In the genomic region with DNA sequence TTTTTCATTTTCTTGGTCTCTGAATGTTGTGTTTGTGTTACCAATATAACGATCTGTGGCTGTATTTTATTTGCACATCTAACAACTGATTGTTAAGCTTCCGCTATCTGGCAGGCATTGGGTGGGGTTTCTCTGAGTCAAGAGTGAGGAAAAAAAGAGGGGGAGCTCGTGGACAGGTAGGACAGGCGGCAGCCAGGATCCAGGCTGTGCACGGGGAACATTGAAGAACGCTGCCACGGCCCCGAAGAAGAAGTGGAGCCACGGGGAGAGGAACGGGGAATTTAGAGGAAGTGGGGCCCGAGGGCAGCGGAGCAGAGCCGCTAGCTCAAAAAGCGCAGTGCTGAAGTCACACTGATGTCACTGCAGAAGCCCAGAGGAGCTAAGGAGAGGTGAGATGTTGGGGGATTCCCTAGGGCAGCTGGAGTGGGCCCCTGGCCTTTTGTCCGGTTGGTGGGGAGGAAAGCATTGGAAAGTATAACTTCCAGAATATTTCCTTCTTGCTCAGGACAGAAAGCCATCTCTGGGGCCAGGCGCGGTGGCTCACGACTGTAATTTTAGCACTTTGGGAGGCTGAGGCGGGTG, we compare ENCODE assay signal across 8 cellular contexts. TPM values are rescaled to one million over a fixed set of nuclear protein-coding genes. Genes with fewer than 3 reads are reported as not detected.
DNase-seq lines count a peak whose midpoint lies in the region; ATAC-seq, FAIRE-seq and TF ChIP-seq lines count a peak whose summit lies in the region.

No MANE protein-coding gene starts in this region.

- H3K4me3 ChIP-seq in ascending aorta (peak overlapping the region; percentile 43 to 59), HepG2 (replicated peaks in 1 of 3; ENCODE audit: insufficient read depth in 1 of 3, low read depth in 2 of 3, low read length in 3 of 3) (peak overlapping the region; percentile 42 to 71 (median 61))

- peak overlapping the region; percentile 4 to 34 for H3K27ac ChIP-seq in ascending aorta
- no peak overlapping the region for H3K27ac ChIP-seq in HepG2 (ENCODE audit: extremely low read length, insufficient read depth, low read length)

- no peak for TF ChIP-seq RAD21 in HepG2 (CRISPR knock-in tag; IDR thresholded peaks at IDR 0.05)

- no peaks in the 10 kb centered on the region for H3K27me3 ChIP-seq in ascending aorta
- peaks cover 5 to 65% of the 10 kb centered on the region in 2 experiments; a peak in 4 of 5 replicates for H3K27me3 ChIP-seq in HepG2 (ENCODE audit: control insufficient read depth in 1 of 2, insufficient read depth in 2 of 2, low read length in 2 of 2)

- no peaks in the 10 kb centered on the region for H3K4me1 ChIP-seq in ascending aorta
- H3K4me1 ChIP-seq in HepG2 (ENCODE audit: insufficient read depth, low read length): peaks cover 14% of the 10 kb centered on the region

- POLR2A ChIA-PET in HepG2 (lab: Yijun Ruan, JAX): interaction anchor here (0.9 to 2.2 kb wide), 10 partner anchors 10 to 337 kb away, joined by 3 to 11 read pairs (median 4); no protein-coding TSS in a partner anchor

- CTCF ChIA-PET in HepG2 (lab: Yijun Ruan, JAX; ENCODE audit: low intra/inter-chr PET ratio, low total read pairs): interaction anchor here (0.8 to 2.0 kb wide), 3 partner anchors 14 to 302 kb away, joined by 3 to 14 read pairs (median 4); no protein-coding TSS in a partner anchor

- no peaks in the 10 kb centered on the region for H4K20me1 ChIP-seq in HepG2 (ENCODE audit: insufficient read depth, low read length)

- no peaks in the 10 kb centered on the region for H3K9me3 ChIP-seq in ascending aorta
- H3K9me3 ChIP-seq in HepG2 (ENCODE audit: low read length): no peaks in the 10 kb centered on the region

- WGBS in HepG2 (ENCODE audit: low lambda C conversion rate): 27% methylated on average over 19 of the region's 19 CpGs

- BruUV-seq in HepG2 (replicated peaks; lab: Mats Ljungman, UMichigan): no TSS peak

- ATAC-seq in HG03097 (IDR thresholded peaks at IDR 0.05; ENCODE audit: low FRiP score, unreplicated experiment) (peak; percentile 55), HepG2 (peak; percentile 36)

- in situ Hi-C loops in HepG2 (cut with HindIII; ENCODE audit: extremely low pct_ligation_motif_present, low pct_unique_long_range_greater_than_20kb): no loop called here

- H3K79me2 ChIP-seq in HepG2 (ENCODE audit: insufficient read depth, low read length): no peaks in the 10 kb centered on the region

- no peak for TF ChIP-seq EP300 in HepG2 (IDR thresholded peaks at IDR 0.05; ENCODE audit: low read depth in 2 of 2, low read length in 2 of 2)
- no peak for TF ChIP-seq EP300 in HepG2 (CRISPR knock-in tag; IDR thresholded peaks at IDR 0.05; ENCODE audit: borderline replicate concordance)

- TF ChIP-seq CTCF in ascending aorta (IDR thresholded peaks at IDR 0.05) (no peak), HepG2 (CRISPR knock-in tag; IDR thresholded peaks at IDR 0.05) (0 out of 2 replicates have a peak, but pooled peaks have one; percentile 23)

- peak overlapping the region; percentile 41; the same call in 1 of the 2 replicates for H3K9ac ChIP-seq in HepG2 (ENCODE audit: insufficient read depth, low read depth, low read length)

- no peak for FAIRE-seq in HepG2 (lab: Jason Lieb, UNC)

- TF ChIP-seq POLR2A in HepG2 (IDR thresholded peaks at IDR 0.05; ENCODE audit: insufficient read depth in 1 of 2, low read depth in 2 of 2, low read length in 2 of 2): no peak

- peak overlapping the region; percentile 87 for H3K4me2 ChIP-seq in HepG2 (ENCODE audit: low read depth, low read length)

- H3K36me3 ChIP-seq in ascending aorta: no peaks in the 10 kb centered on the region
- H3K36me3 ChIP-seq in HepG2 (replicated peaks in 1 of 2; ENCODE audit: control insufficient read depth in 1 of 2, insufficient read depth in 2 of 2, low read length in 2 of 2): no peaks in the 10 kb centered on the region

- intact Hi-C loops in ascending aorta (cut with DNase I) (loop anchor here (1.0 to 5.0 kb wide), 4 partner anchors 14 to 310 kb away; partner anchors contain the start of gene DTNB), HepG2 (cut with micrococcal nuclease; ENCODE audit: unreplicated experiment) (loop anchor here (2.0 kb wide), 1 partner anchor 14 kb away; no protein-coding TSS in a partner anchor)

- DNase-seq in NCI-H748 (lab: John Stamatoyannopoulos, UW; ENCODE audit: unreplicated experiment) (peak; percentile 51), NCI-H748 treated with DMSO at 0.1 percent for 48 hours (lab: John Stamatoyannopoulos, UW) (no peak), SKM-1 treated with dmso at 0.1 percent for 144 hours (lab: John Stamatoyannopoulos, UW; ENCODE audit: unreplicated experiment) (peak; percentile 63), ascending aorta (ENCODE audit: low spot score in 2 of 2) (no peak), HepG2 (ENCODE audit: low spot score) (no peak), GOT3 (lab: John Stamatoyannopoulos, UW) (no peak)
- DNase-seq in stimulated activated CD8-positive, alpha-beta memory T cell treated with anti-CD3 and anti-CD28 coated beads, Interleukin-4, amount 100 ng/mL, for 24 hours (ENCODE audit: low read depth): peak; percentile 46

- H2AFZ ChIP-seq in HepG2 (ENCODE audit: low read length): peak overlapping the region; percentile 92

TF ChIP-seq in HepG2, 621 proteins besides CTCF, POLR2A, EP300 and RAD21 (continues in another document):
- TF ChIP-seq ZNF670 (CRISPR knock-in tag; IDR thresholded peaks at IDR 0.05; ENCODE audit: borderline replicate concordance) (no peak), ZNF646 (CRISPR knock-in tag; IDR thresholded peaks at IDR 0.05) (no peak), ZNF441 (CRISPR knock-in tag; IDR thresholded peaks at IDR 0.05; ENCODE audit: borderline replicate concordance) (no peak), ZNF354B (CRISPR knock-in tag; IDR thresholded peaks at IDR 0.05) (no peak)

RNA-seq across cellular contexts. Expression of gene DNMT3A, which starts 20.9 kb away (rescaled TPM):
- total RNA-seq in ascending aorta (33.6 TPM), HepG2 (2016; rRNA removed; fragmentation: Illumina TruSeq; extraction: Trizol) (29.1 and 39.4 TPM in 2 replicates)
- 5.8 and 6.2 TPM in 2 replicates for total RNA-seq in HepG2 (2016; cell fraction: cytosol; rRNA removed; fragmentation: Illumina TruSeq; extraction: Trizol; ENCODE audit: low read depth)
- total RNA-seq in HepG2 (2016; cell fraction: insoluble cytoplasmic fraction; rRNA removed; fragmentation: Illumina TruSeq; extraction: Trizol): 31.7 and 35.2 TPM in 2 replicates
- total RNA-seq in HepG2 (2016; cell fraction: membrane; rRNA removed; fragmentation: Illumina TruSeq; extraction: Trizol): 15.9 and 18.0 TPM in 2 replicates
- total RNA-seq in HepG2 (2016; cell fraction: nucleus; rRNA removed; fragmentation: Illumina TruSeq; extraction: Trizol): 35.9 and 36.0 TPM in 2 replicates
- 14.7 and 16.4 TPM in 2 replicates for polyA plus RNA-seq in HepG2 (2011; rRNA removed)
- polyA plus RNA-seq in HepG2 (2011; cell fraction: cytosol; rRNA removed): 10.1 and 10.9 TPM in 2 replicates
- polyA plus RNA-seq in HepG2 (2011; cell fraction: nucleus; rRNA removed): 45.7 and 53.5 TPM in 2 replicates
- 25.9 and 28.5 TPM in 2 replicates for polyA plus RNA-seq in HepG2 (2012)
- polyA plus RNA-seq in HepG2 (2016; cell fraction: cytosol; fragmentation: Illumina TruSeq; extraction: Trizol; ENCODE audit: low read depth): 4.3 and 5.0 TPM in 2 replicates
- 43.9 and 48.4 TPM in 2 replicates for polyA plus RNA-seq in HepG2 (2016; cell fraction: insoluble cytoplasmic fraction; fragmentation: Illumina TruSeq; extraction: Trizol; ENCODE audit: low read depth)
- 10.6 and 11.7 TPM in 2 replicates for polyA plus RNA-seq in HepG2 (2016; cell fraction: membrane; fragmentation: Illumina TruSeq; extraction: Trizol; ENCODE audit: low read depth)
- polyA plus RNA-seq in HepG2 (2016; cell fraction: nucleus; fragmentation: Illumina TruSeq; extraction: Trizol; ENCODE audit: insufficient read depth, low read depth): 105 and 111 TPM in 2 replicates
- polyA minus RNA-seq in HepG2 (2011; rRNA and poly(A)+ RNA removed; ENCODE audit: low replicate concordance): 11.0 and 59.1 TPM in 2 replicates
- 17.0 and 17.9 TPM in 2 replicates for polyA minus RNA-seq in HepG2 (2011; cell fraction: cytosol; rRNA and poly(A)+ RNA removed)
- polyA minus RNA-seq in HepG2 (2011; cell fraction: nucleus; rRNA and poly(A)+ RNA removed): 33.1 and 38.8 TPM in 2 replicates

Comparison
In these comparisons a context has a peak if more than half of its experiments do, and no peak if none do; other contexts are left out.
1. DNase-seq: peak in NCI-H748 (single experiment), SKM-1 treated with dmso at 0.1 percent for 144 hours (single experiment) and stimulated activated CD8-positive, alpha-beta memory T cell treated with anti-CD3 and anti-CD28 coated beads, Interleukin-4, amount 100 ng/mL, for 24 hours (single experiment); none in NCI-H748 treated with DMSO at 0.1 percent for 48 hours (single experiment), ascending aorta (0 of 2), HepG2 (single experiment) and GOT3 (single experiment).